Comparison of ENCODE assay signal across 26 cellular contexts in the genomic region with DNA sequence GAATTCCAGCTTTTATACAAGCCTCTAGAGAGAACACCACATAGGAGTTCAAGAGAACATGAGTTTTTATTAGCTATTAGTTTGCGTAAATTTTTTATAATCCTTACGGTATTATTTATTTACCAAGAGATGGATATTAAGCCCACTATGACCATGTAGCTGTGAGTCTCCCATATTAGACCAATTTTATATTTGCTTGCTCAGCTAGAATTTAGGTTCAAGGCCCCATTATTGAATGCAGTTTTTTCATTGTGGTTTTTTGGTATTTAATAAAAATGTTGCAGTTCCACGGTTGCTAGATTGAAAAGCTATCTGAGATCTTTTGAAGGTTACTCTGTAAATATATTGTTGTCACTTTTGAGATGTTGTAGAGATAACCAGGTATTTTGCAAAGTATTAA. TPM values are rescaled to one million over a fixed set of nuclear protein-coding genes. Genes with fewer than 3 reads are reported as not detected.
DNase-seq lines count a peak whose midpoint lies in the region; ATAC-seq, FAIRE-seq and TF ChIP-seq lines count a peak whose summit lies in the region.
"Had no signal": no experiment of that assay in that cellular context is flagged by ENCODE, and none has a peak within 500 bp of the region (broad histone marks: within the 10 kb centered on the region; RNA-seq: fewer than 3 reads in every experiment).

No MANE protein-coding gene starts in this region.

- H3K36me3 ChIP-seq in DND-41 (ENCODE audit: insufficient read depth, low read length) (peaks cover 47% of the 10 kb centered on the region), SK-N-MC (ENCODE audit: insufficient read depth, low read length) (peaks cover 46% of the 10 kb centered on the region)

- no peak overlapping the region for H3K27ac Mint-ChIP-seq in natural killer cell
- H3K27ac Mint-ChIP-seq: GM23338 had no signal

- H3K4me1 Mint-ChIP-seq in natural killer cell: peaks cover 22 to 32% of the 10 kb centered on the region in 2 donors

- no peak overlapping the region for H3K4me3 Mint-ChIP-seq in natural killer cell
- H3K4me3 Mint-ChIP-seq: CD8-positive, alpha-beta T cell; GM23338 had no signal

- H3K4me1 ChIP-seq in A549 (peaks cover 16% of the 10 kb centered on the region; the same call in 2 of the 3 replicates), DND-41 (ENCODE audit: insufficient read depth, low read length) (peaks cover 40% of the 10 kb centered on the region), foreskin keratinocyte (peaks cover 18% of the 10 kb centered on the region)

- peaks cover 20% of the 10 kb centered on the region; the same call in 1 of the 2 replicates for H4K20me1 ChIP-seq in DND-41 (ENCODE audit: insufficient read depth, low read length)

- FAIRE-seq in A549 (lab: Jason Lieb, UNC): no peak
- FAIRE-seq: A204.1, HTR-8/SVneo had no signal

- no peaks in the 10 kb centered on the region for H3K9me3 Mint-ChIP-seq in natural killer cell
- H3K9me3 Mint-ChIP-seq: CD8-positive, alpha-beta T cell; GM23338; H9 had no signal

- no peak overlapping the region for H3K27ac ChIP-seq in A549
- H3K27ac ChIP-seq in DND-41 (ENCODE audit: low read length): no peak overlapping the region
- H3K27ac ChIP-seq in SK-N-MC: peak overlapping the region; percentile 80
- H3K27ac ChIP-seq in foreskin keratinocyte: peak overlapping the region; percentile 31
- H3K27ac ChIP-seq: KMS-11, Peyer's patch had no signal

- intact Hi-C loops in natural killer cell (cut with micrococcal nuclease): no loop called here

- H3K9ac ChIP-seq in DND-41 (ENCODE audit: low read depth, low read length) (no peak overlapping the region), SK-N-MC (ENCODE audit: insufficient read length) (peak overlapping the region; percentile 55)
- H3K9ac ChIP-seq: KMS-11, SK-N-SH had no signal

- ATAC-seq in A549: no peak
- no peak for ATAC-seq in DND-41 (ENCODE audit: insufficient read depth, low read depth)
- ATAC-seq in foreskin keratinocyte: no peak
- ATAC-seq in natural killer cell: no peak
- no peak for ATAC-seq in HG03135 (IDR thresholded peaks at IDR 0.05; ENCODE audit: unreplicated experiment)
- ATAC-seq: CD8-positive, alpha-beta T cell; GM23338 had no signal

- no peak overlapping the region for H3K4me2 ChIP-seq in A549
- H3K4me2 ChIP-seq in DND-41 (ENCODE audit: insufficient read depth, low read length): peak overlapping the region; percentile 97; the same call in 1 of the 2 replicates
- H3K4me2 ChIP-seq: GM23338, KMS-11 had no signal

- CTCF ChIA-PET in A549 (lab: Yijun Ruan, JAX): interaction anchor here (1.1 to 3.6 kb wide), 3 partner anchors 7 to 24 kb away, joined by 3 to 11 read pairs (median 5); no protein-coding TSS in a partner anchor

- POLR2A ChIA-PET in A549 (lab: Yijun Ruan, JAX): no interaction called here

- 90% methylated on average over 3 of the region's 3 CpGs for WGBS in A549 (ENCODE audit: missing lambda C conversion rate)

- no peak for TF ChIP-seq EP300 in A549 (IDR thresholded peaks at IDR 0.05)

- H3K27me3 ChIP-seq in DND-41 (ENCODE audit: insufficient read depth, low read length, poor library complexity) (no peaks in the 10 kb centered on the region), foreskin keratinocyte (no peaks in the 10 kb centered on the region)
- H3K27me3 ChIP-seq: Peyer's patch had no signal

- no peak for TF ChIP-seq CTCF in A549 (IDR thresholded peaks at IDR 0.05)
- no peak for TF ChIP-seq CTCF in DND-41 (IDR thresholded peaks at IDR 0.05; ENCODE audit: borderline replicate concordance, extremely low read depth, low read length, poor library complexity, severe bottlenecking)
- TF ChIP-seq CTCF in foreskin keratinocyte (conservative IDR thresholded peaks at IDR 0.05): no peak
- TF ChIP-seq CTCF in natural killer cell (IDR thresholded peaks at IDR 0.05): no peak

- DNase-seq in A549 (ENCODE audit: low read depth in 1 of 2, low spot score in 1 of 2): no peak
- no peak for DNase-seq in DND-41
- DNase-seq in SK-N-MC (ENCODE audit: low read depth, low spot score): no peak
- no peak for DNase-seq in foreskin keratinocyte
- no peak for DNase-seq in natural killer cell
- no peak for DNase-seq in DMS79 treated with DMSO at 0.1 percent for 48 hours (lab: John Stamatoyannopoulos, UW)
- DNase-seq in putamen (ENCODE audit: low spot score): no peak
- DNase-seq: C1 segment of cervical spinal cord; CD8-positive, alpha-beta T cell; DMS 273 treated with DMSO at 0.1 percent for 48 hours; DMS79; H9; NCI-H1048; NCI-H1417; NCI-H1694; NCI-H2029 treated with DMSO at 0.1 percent for 48 hours; NCI-H69; OCI-M1; Peyer's patch; SIG-M5; SK-N-SH had no signal

- no peak overlapping the region for H3K4me3 ChIP-seq in A549
- H3K4me3 ChIP-seq in DND-41 (ENCODE audit: low read depth in 1 of 2, low read length in 2 of 2): no peak overlapping the region
- peak overlapping the region; percentile 84 for H3K4me3 ChIP-seq in SK-N-MC
- H3K4me3 ChIP-seq: GM23338, Peyer's patch had no signal

- H3K79me2 ChIP-seq in DND-41 (ENCODE audit: insufficient read depth, low read length): peaks cover 76% of the 10 kb centered on the region

- H3K9me3 ChIP-seq in A549: no peaks in the 10 kb centered on the region
- no peaks in the 10 kb centered on the region for H3K9me3 ChIP-seq in DND-41 (ENCODE audit: insufficient read depth, low read length, severe bottlenecking)
- H3K9me3 ChIP-seq in SK-N-MC (ENCODE audit: low read depth, low read length): no peaks in the 10 kb centered on the region
- H3K9me3 ChIP-seq: Peyer's patch, SK-N-SH had no signal

- TF ChIP-seq POLR2A in A549 (IDR thresholded peaks at IDR 0.05; ENCODE audit: low read length): no peak

- no peaks in the 10 kb centered on the region for H3K36me3 Mint-ChIP-seq in natural killer cell

- H2AFZ ChIP-seq in DND-41 (ENCODE audit: low read depth, low read length): no peak overlapping the region
- H2AFZ ChIP-seq: GM23338 had no signal

- TF ChIP-seq RAD21 in A549 (conservative IDR thresholded peaks at IDR 0.05 in 1 of 2, IDR thresholded peaks at IDR 0.05 in 1 of 2): no peak

- no peaks in the 10 kb centered on the region for H3K27me3 Mint-ChIP-seq in natural killer cell (ENCODE audit: low read depth in 2 of 2)

TF ChIP-seq in A549, 52 proteins besides CTCF, POLR2A, EP300 and RAD21:
- TF ChIP-seq, protein P1, sequence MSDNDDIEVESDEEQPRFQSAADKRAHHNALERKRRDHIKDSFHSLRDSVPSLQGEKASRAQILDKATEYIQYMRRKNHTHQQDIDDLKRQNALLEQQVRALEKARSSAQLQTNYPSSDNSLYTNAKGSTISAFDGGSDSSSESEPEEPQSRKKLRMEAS (IDR thresholded peaks at IDR 0.05): no peak
- TF ChIP-seq NPAS2 (CRISPR knock-in tag; IDR thresholded peaks at IDR 0.05; ENCODE audit: borderline replicate concordance) (no peak), MAFK (IDR thresholded peaks at IDR 0.05; ENCODE audit: partially characterized antibody) (peak; percentile 54), SMC3 (IDR thresholded peaks at IDR 0.05) (no peak), ELK1 (IDR thresholded peaks at IDR 0.05; ENCODE audit: low read depth, low read length) (no peak)

RNA-seq across cellular contexts. Expression of gene PPP1R8, which starts 2.9 kb away (rescaled TPM):
- polyA plus RNA-seq in A549 (2011; rRNA removed): 42.0 and 43.9 TPM in 2 replicates
- polyA plus RNA-seq in A549 (2012; cell fraction: cytosol; rRNA removed): 29.1 and 35.5 TPM in 2 replicates
- 23.0 and 23.9 TPM in 2 replicates for polyA plus RNA-seq in A549 (2012; cell fraction: nucleus; rRNA removed)
- 33.4 to 35.0 TPM (median 34.0 TPM) in 3 replicates for polyA plus RNA-seq in A549 (2017; fragmentation: RNase III; extraction: RNeasy Plus Mini Kit Qiagen cat#74134 plus additional on column Dnase treatment)
- 42.2 and 58.6 TPM in 2 replicates for polyA minus RNA-seq in A549 (2011; rRNA and poly(A)+ RNA removed)
- 39.8 and 49.2 TPM in 2 replicates for total RNA-seq in foreskin keratinocyte
- polyA plus RNA-seq in foreskin keratinocyte: 26.0 and 32.5 TPM in 2 replicates
- 10 to 100 TPM; 25.6 to 36.4 (median 28.0) TPM for total RNA-seq in natural killer cell

RNA-seq across cellular contexts. Expression of gene THEMIS2, which starts 38.9 kb away (rescaled TPM):
- polyA plus RNA-seq in A549 (2011; rRNA removed): 0.81 and 0.95 TPM in 2 replicates
- polyA plus RNA-seq in A549 (2012; cell fraction: cytosol; rRNA removed): 1.1 and 1.3 TPM in 2 replicates
- polyA plus RNA-seq in A549 (2012; cell fraction: nucleus; rRNA removed): 1.7 and 1.9 TPM in 2 replicates
- 0.46 to 0.69 TPM (median 0.58 TPM) in 3 replicates for polyA plus RNA-seq in A549 (2017; fragmentation: RNase III; extraction: RNeasy Plus Mini Kit Qiagen cat#74134 plus additional on column Dnase treatment)
- polyA minus RNA-seq in A549 (2011; rRNA and poly(A)+ RNA removed): 1.9 and 3.7 TPM in 2 replicates
- total RNA-seq in foreskin keratinocyte: 2.1 and 2.3 TPM in 2 replicates
- polyA plus RNA-seq in foreskin keratinocyte: 1.5 and 1.9 TPM in 2 replicates
- 100 to 1,000 TPM; 104 to 234 (median 122) TPM for total RNA-seq in natural killer cell

Comparison
In these comparisons a context has a peak if more than half of its experiments do, and no peak if none do; other contexts are left out.
1. H3K27ac ChIP-seq: peak in SK-N-MC (single experiment) and foreskin keratinocyte (single experiment); none in A549 (0 of 2) and DND-41 (single experiment).
2. RNA of gene THEMIS2, which starts 38.9 kb away (total RNA-seq): 104 to 234 TPM in natural killer cell; 2.1 to 2.3 TPM in foreskin keratinocyte; every median in the first group is over 10 times any median in the second.